ENCODE assay signal across 21 cellular contexts in the genomic region with DNA sequence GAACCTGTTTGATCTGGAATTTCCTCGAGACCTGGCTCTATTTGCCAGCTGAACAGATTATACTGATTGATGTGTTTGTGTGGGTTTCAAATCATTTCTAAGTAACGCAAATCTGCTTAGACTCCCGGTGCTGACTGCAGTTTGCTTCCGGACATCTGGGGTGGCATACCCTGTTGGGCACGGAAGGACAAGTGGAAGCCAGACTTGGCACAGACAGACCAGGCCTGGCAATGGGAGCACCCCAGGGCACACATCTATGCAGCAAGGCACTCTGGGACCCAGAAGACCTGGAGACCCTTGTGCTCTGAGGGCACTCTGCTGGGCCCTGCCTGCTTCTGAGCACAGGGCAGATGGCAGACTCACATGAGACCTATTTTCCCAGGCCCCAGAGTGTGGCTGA.
DNase-seq lines count a peak whose midpoint lies in the region; ATAC-seq, FAIRE-seq and TF ChIP-seq lines count a peak whose summit lies in the region.
"Had no signal": no experiment of that assay in that cellular context is flagged by ENCODE, and none has a peak within 500 bp of the region (broad histone marks: within the 10 kb centered on the region; RNA-seq: fewer than 3 reads in every experiment).

No MANE protein-coding gene starts in this region.

- H3K4me2 ChIP-seq in H1 (ENCODE audit: insufficient read depth in 1 of 2, low read depth in 2 of 2, low read length in 2 of 2): no peak overlapping the region

- no peaks in the 10 kb centered on the region for H3K27me3 Mint-ChIP-seq in stimulated activated memory B cell treated with anti-CD40 and anti-IgM and Interleukin-4, amounts not matched to agents 10 μg/mL and 1 μg/mL and 100 μg/mL, for 72 hours
- H3K27me3 Mint-ChIP-seq: CD4-positive, CD25-positive, alpha-beta regulatory T cell; IgD-negative memory B cell had no signal

- CTCF ChIA-PET in H1 (lab: Charles Lee; ENCODE audit: partially characterized antibody): interaction anchor here (0.7 to 2.9 kb wide), 4 partner anchors 8 to 315 kb away, joined by 3 to 10 read pairs (median 6); no protein-coding TSS in a partner anchor

- POLR2A ChIA-PET in H1 (lab: Charles Lee; ENCODE audit: partially characterized antibody): no interaction called here

- no peak overlapping the region for H3K56ac ChIP-seq in H1 (replicated peaks; ENCODE audit: insufficient read length, low read depth, low read length)

- intact Hi-C loops in posterior cingulate gyrus (cut with DNase I): no loop called here

- H3K23me2 ChIP-seq in H1 (ENCODE audit: low read depth, low read length): no peaks in the 10 kb centered on the region

- no peak overlapping the region for H2AK5ac ChIP-seq in H1 (ENCODE audit: low read depth, low read length)

- H2BK5ac ChIP-seq in H1 (ENCODE audit: low read depth, low read length): no peak overlapping the region

- H3K14ac ChIP-seq in H1 (ENCODE audit: insufficient read length): no peak overlapping the region

- H3K4ac ChIP-seq in H1 (replicated peaks; ENCODE audit: insufficient read length, low read depth, low read length): no peak overlapping the region

- H3K27me3 ChIP-seq in H1 (replicated peaks in 1 of 4; ENCODE audit: control insufficient read depth in 3 of 4, extremely low read depth in 1 of 4, insufficient read depth in 3 of 4, low read length in 3 of 4): no peaks in the 10 kb centered on the region

- no peak overlapping the region for H2BK120ac ChIP-seq in H1 (replicated peaks; ENCODE audit: low read depth, low read length)

- no peak for TF ChIP-seq RAD21 in H1 (IDR thresholded peaks at IDR 0.05 in 1 of 2, conservative IDR thresholded peaks at IDR 0.05 in 1 of 2; ENCODE audit: low read depth in 2 of 2, low read length in 2 of 2)

- no peaks in the 10 kb centered on the region for H3K36me3 Mint-ChIP-seq in stimulated activated memory B cell treated with anti-CD40 and anti-IgM and Interleukin-4, amounts not matched to agents 10 μg/mL and 1 μg/mL and 100 μg/mL, for 72 hours
- H3K36me3 Mint-ChIP-seq: CD4-positive, CD25-positive, alpha-beta regulatory T cell; IgD-negative memory B cell had no signal

- H3K9ac ChIP-seq in H1 (replicated peaks in 1 of 4; ENCODE audit: extremely low read depth in 1 of 4, low read depth in 3 of 4, low read length in 3 of 4): no peak overlapping the region

- WGBS in H1 (ENCODE audit: extremely low coverage in 1 of 2, insufficient coverage in 1 of 2, insufficient read length in 1 of 2, insufficient replicate concordance in 2 of 2, low coverage in 1 of 2, low lambda C conversion rate in 2 of 2, missing lambda C conversion rate in 1 of 2), 2 experiments: 93% methylated on average over 5 of the region's 5 CpGs; no CpG with 5 or more reads in 1 of the 2 experiments

- H3K4me3 Mint-ChIP-seq in stimulated activated memory B cell treated with anti-CD40 and anti-IgM and Interleukin-4, amounts not matched to agents 10 μg/mL and 1 μg/mL and 100 μg/mL, for 72 hours: no peak overlapping the region
- H3K4me3 Mint-ChIP-seq: B cell; CD4-positive, CD25-positive, alpha-beta regulatory T cell; IgD-negative memory B cell had no signal

- H3K79me1 ChIP-seq in H1 (ENCODE audit: low read depth, low read length): no peaks in the 10 kb centered on the region

- no peak overlapping the region for H3K27ac ChIP-seq in H1 (ENCODE audit: low read depth, low read length)

- no peaks in the 10 kb centered on the region for H4K20me1 ChIP-seq in H1 (replicated peaks in 1 of 2; ENCODE audit: control insufficient read depth in 1 of 2, insufficient read depth in 2 of 2, low read length in 2 of 2)

- no peak overlapping the region for H2AFZ ChIP-seq in H1 (ENCODE audit: low read length)

- no peak overlapping the region for H3K4me3 ChIP-seq in H1 (ENCODE audit: extremely low read depth in 1 of 4, insufficient read depth in 2 of 4, low read depth in 3 of 4, low read length in 4 of 4)
- H3K4me3 ChIP-seq: GM12878, HAP-1 had no signal

- TF ChIP-seq EP300 in H1 (IDR thresholded peaks at IDR 0.05; ENCODE audit: borderline replicate concordance in 1 of 2, low read depth in 2 of 2, low read length in 2 of 2): no peak

- TF ChIP-seq POLR2A in H1 (IDR thresholded peaks at IDR 0.05; ENCODE audit: control extremely low read depth in 1 of 2, low read depth in 2 of 2, low read length in 2 of 2): no peak

- no peak overlapping the region for H2BK20ac ChIP-seq in H1 (ENCODE audit: low read length)

- no peak for FAIRE-seq in H1 (lab: Jason Lieb, UNC)
- FAIRE-seq: GM12878, GM19239, HepG2 had no signal

- H4K91ac ChIP-seq in H1 (replicated peaks; ENCODE audit: insufficient read length, low read length): no peak overlapping the region

- no peak overlapping the region for H3K18ac ChIP-seq in H1 (ENCODE audit: extremely low read depth, low read length)

- no peak overlapping the region for H3K23ac ChIP-seq in H1 (ENCODE audit: insufficient read length)

- peak; percentile 9 for ATAC-seq in stimulated activated memory B cell treated with anti-CD40 and anti-IgM and Interleukin-4, amounts not matched to agents 10 μg/mL and 1 μg/mL and 100 μg/mL, for 72 hours
- ATAC-seq in GM18498 (IDR thresholded peaks at IDR 0.05; ENCODE audit: unreplicated experiment): no peak
- ATAC-seq: GM12878, HepG2 had no signal

- TF ChIP-seq CTCF in H1 (IDR thresholded peaks at IDR 0.05; ENCODE audit: control extremely low read depth in 1 of 3, insufficient read depth in 1 of 3, low read depth in 1 of 3, low read length in 3 of 3): no peak

- no peak overlapping the region for H2BK12ac ChIP-seq in H1 (ENCODE audit: low read depth, low read length)

- no peak overlapping the region for H2BK15ac ChIP-seq in H1 (ENCODE audit: low read length)

- H4K8ac ChIP-seq in H1 (ENCODE audit: extremely low read depth, insufficient read depth, low read length): peak overlapping the region; percentile 35; the same call in 1 of the 2 replicates

- H3K9me3 Mint-ChIP-seq in stimulated activated memory B cell treated with anti-CD40 and anti-IgM and Interleukin-4, amounts not matched to agents 10 μg/mL and 1 μg/mL and 100 μg/mL, for 72 hours: no peaks in the 10 kb centered on the region

- H3K4me1 Mint-ChIP-seq in stimulated activated memory B cell treated with anti-CD40 and anti-IgM and Interleukin-4, amounts not matched to agents 10 μg/mL and 1 μg/mL and 100 μg/mL, for 72 hours: no peaks in the 10 kb centered on the region
- H3K4me1 Mint-ChIP-seq: B cell; CD4-positive, CD25-positive, alpha-beta regulatory T cell; IgD-negative memory B cell had no signal

- H4K5ac ChIP-seq in H1 (ENCODE audit: insufficient read length, low read depth, low read length): no peak overlapping the region

- H3K9me3 ChIP-seq in H1 (ENCODE audit: insufficient read depth in 2 of 2, low read depth in 1 of 2, low read length in 1 of 2): no peaks in the 10 kb centered on the region
- H3K9me3 ChIP-seq: Caco-2, HAP-1 had no signal

- H3K27ac Mint-ChIP-seq in stimulated activated memory B cell treated with anti-CD40 and anti-IgM and Interleukin-4, amounts not matched to agents 10 μg/mL and 1 μg/mL and 100 μg/mL, for 72 hours: no peak overlapping the region
- H3K27ac Mint-ChIP-seq: B cell; CD4-positive, CD25-positive, alpha-beta regulatory T cell; IgD-negative memory B cell had no signal

- DNase-seq in D341Med (ENCODE audit: low spot score) (peak; percentile 52), NCI-H82 treated with DMSO at 0.1 percent for 48 hours (lab: John Stamatoyannopoulos, UW; ENCODE audit: unreplicated experiment) (peak; percentile 52), H1 (ENCODE audit: low read depth in 1 of 2, low spot score in 2 of 2) (no peak), posterior cingulate gyrus (no peak), NCI-H1930 (lab: John Stamatoyannopoulos, UW) (no peak)
- DNase-seq: C1 segment of cervical spinal cord; Caco-2; CD4-positive, CD25-positive, alpha-beta regulatory T cell; DMS 273 treated with DMSO at 0.1 percent for 48 hours; DMS53; DND-41; EL; KBM-7 had no signal

- no peaks in the 10 kb centered on the region for H3K79me2 ChIP-seq in H1 (ENCODE audit: control insufficient read depth in 1 of 2, insufficient read depth in 2 of 2, low read length in 2 of 2)

- H3K36me3 ChIP-seq in H1 (ENCODE audit: control insufficient read depth in 2 of 4, insufficient read depth in 4 of 4, low read length in 3 of 4): no peaks in the 10 kb centered on the region
- H3K36me3 ChIP-seq: HAP-1 had no signal

- no peaks in the 10 kb centered on the region for H3K4me1 ChIP-seq in H1 (replicated peaks in 1 of 4; ENCODE audit: control insufficient read depth in 3 of 4, insufficient read depth in 4 of 4, low read length in 3 of 4)
- H3K4me1 ChIP-seq: Caco-2, HAP-1 had no signal

TF ChIP-seq in H1, 55 proteins besides CTCF, POLR2A, EP300 and RAD21:
- TF ChIP-seq HDAC2 (IDR thresholded peaks at IDR 0.05; ENCODE audit: borderline replicate concordance in 1 of 2, low read depth in 2 of 2, low read length in 2 of 2) (no peak), NANOG (IDR thresholded peaks at IDR 0.05; ENCODE audit: insufficient read depth, low read depth, low read length, poor library complexity, severe bottlenecking) (no peak), SAP30 (IDR thresholded peaks at IDR 0.05; ENCODE audit: insufficient read depth, insufficient replicate concordance, low read length) (no peak), PHF8 (conservative IDR thresholded peaks at IDR 0.05; ENCODE audit: low read depth, low read length) (no peak), RBBP5 (IDR thresholded peaks at IDR 0.05; ENCODE audit: borderline replicate concordance, low read depth, low read length) (no peak)
- TF ChIP-seq, protein P1, sequence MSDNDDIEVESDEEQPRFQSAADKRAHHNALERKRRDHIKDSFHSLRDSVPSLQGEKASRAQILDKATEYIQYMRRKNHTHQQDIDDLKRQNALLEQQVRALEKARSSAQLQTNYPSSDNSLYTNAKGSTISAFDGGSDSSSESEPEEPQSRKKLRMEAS (IDR thresholded peaks at IDR 0.05): no peak

Comparison
In these comparisons a context has a peak if more than half of its experiments do, and no peak if none do; other contexts are left out.
1. DNase-seq: peak in D341Med (single experiment) and NCI-H82 treated with DMSO at 0.1 percent for 48 hours (single experiment); none in H1 (0 of 2), posterior cingulate gyrus (0 of 10) and NCI-H1930 (0 of 2).